In the genomic region with DNA sequence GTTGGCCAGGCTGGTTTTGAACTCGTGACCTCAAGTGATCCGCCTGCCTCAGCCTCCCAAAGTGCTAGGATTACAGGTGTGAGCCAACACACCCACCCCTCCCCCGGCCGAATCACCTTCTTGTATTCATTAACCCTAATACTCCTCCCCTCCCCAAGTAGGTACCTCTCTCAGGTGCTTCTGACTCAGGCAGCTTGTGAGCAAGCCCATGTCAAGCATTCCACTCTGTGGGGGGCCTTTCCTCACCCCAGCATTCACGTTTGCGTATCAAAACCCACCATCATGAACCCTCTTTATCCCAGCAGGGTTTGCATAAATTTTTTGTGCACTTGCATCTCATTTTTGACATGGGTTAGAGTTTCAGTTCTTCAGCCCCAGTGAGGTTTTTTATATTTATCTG, we compare ENCODE assay signal across 1 cellular context.
TF ChIP-seq lines count a peak whose summit lies in the region.

No MANE protein-coding gene starts in this region.

TF ChIP-seq in H1, 55 proteins besides CTCF, POLR2A, EP300 and RAD21 (continued from another document):
- TF ChIP-seq POU5F1 (IDR thresholded peaks at IDR 0.05; ENCODE audit: low read depth, low read length) (peak; percentile 68; the same call in 1 of the 2 replicates), YY1 (IDR thresholded peaks at IDR 0.05; ENCODE audit: low read depth, low read length) (0 out of 2 replicates have a peak, but pooled peaks have one; percentile 40), KDM1A (IDR thresholded peaks at IDR 0.05; ENCODE audit: borderline replicate concordance, low read length) (peak; percentile 69; the same call in 1 of the 2 replicates), HDAC2 (IDR thresholded peaks at IDR 0.05; ENCODE audit: borderline replicate concordance in 1 of 2, low read depth in 2 of 2, low read length in 2 of 2) (peak in 1 of 2 experiments; percentile 29; a peak in 1 of 4 replicates), CHD2 (IDR thresholded peaks at IDR 0.05; ENCODE audit: low read length) (no peak), SP2 (IDR thresholded peaks at IDR 0.05; ENCODE audit: low read length) (no peak), CBX8 (IDR thresholded peaks at IDR 0.05; ENCODE audit: borderline replicate concordance, low read depth, low read length) (no peak), TEAD4 (IDR thresholded peaks at IDR 0.05; ENCODE audit: low read depth, low read length) (peak; percentile 73; the same call in 1 of the 2 replicates), RXRA (IDR thresholded peaks at IDR 0.05; ENCODE audit: insufficient read depth, low read depth, low read length) (no peak), ATF2 (IDR thresholded peaks at IDR 0.05; ENCODE audit: low read length) (no peak), SP1 (IDR thresholded peaks at IDR 0.05; ENCODE audit: low read depth, low read length) (peak; percentile 61; the same call in 1 of the 2 replicates), CREB1 (IDR thresholded peaks at IDR 0.05) (peak; percentile 33; the same call in 1 of the 2 replicates)
- TF ChIP-seq, protein P1, sequence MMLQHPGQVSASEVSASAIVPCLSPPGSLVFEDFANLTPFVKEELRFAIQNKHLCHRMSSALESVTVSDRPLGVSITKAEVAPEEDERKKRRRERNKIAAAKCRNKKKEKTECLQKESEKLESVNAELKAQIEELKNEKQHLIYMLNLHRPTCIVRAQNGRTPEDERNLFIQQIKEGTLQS (IDR thresholded peaks at IDR 0.05; ENCODE audit: insufficient read depth, low read depth, low read length), result no peak
- TF ChIP-seq, protein P2, sequence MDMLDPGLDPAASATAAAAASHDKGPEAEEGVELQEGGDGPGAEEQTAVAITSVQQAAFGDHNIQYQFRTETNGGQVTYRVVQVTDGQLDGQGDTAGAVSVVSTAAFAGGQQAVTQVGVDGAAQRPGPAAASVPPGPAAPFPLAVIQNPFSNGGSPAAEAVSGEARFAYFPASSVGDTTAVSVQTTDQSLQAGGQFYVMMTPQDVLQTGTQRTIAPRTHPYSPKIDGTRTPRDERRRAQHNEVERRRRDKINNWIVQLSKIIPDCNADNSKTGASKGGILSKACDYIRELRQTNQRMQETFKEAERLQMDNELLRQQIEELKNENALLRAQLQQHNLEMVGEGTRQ (IDR thresholded peaks at IDR 0.05; ENCODE audit: low read length), result no peak
TF ChIP-seq in H1: peak in this region for 11.
